In the genomic region with DNA sequence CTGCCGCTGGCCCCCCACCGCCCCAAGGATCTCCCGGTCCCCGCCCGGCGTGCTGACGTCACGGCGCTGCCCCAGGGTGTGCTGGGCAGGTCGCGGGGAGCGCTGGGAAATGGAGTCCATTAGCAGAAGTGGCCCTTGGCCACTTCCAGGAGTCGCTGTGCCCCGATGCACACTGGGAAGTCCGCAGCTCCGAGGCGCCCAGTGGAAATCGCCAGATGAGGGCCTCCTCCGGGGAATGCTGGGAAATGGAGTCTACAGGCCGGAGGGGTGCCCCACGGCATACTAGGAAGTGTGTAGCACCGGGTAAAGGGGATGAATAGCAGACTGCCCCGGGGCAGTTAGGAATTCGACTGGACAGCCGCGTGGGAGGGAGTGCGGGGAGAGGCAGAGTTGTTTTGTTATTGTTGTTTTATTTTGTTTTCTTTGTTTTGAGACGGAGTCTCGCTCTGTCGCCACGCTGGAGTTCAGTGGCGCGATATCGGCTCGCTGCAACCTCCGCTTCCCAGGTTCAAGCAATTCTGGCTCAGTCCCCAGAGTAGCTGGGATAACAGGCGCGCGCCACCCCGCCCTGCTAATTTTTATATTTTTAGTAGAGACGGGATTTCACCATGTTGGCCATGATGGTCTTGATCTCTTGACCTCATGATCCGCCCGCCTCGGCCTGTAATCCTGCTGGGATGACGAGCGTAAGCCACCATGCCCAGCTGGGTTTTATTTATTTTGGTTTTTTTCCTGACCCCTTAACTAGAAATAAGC, we compare ENCODE assay signal across 1 cellular context.
TF ChIP-seq lines count a peak whose summit lies in the region.

TSS of gene PPP1R12C (minus strand) at position 2 of the 756 bp plus-strand sequence. CDS start 94 bp downstream, outside the sequence.

TF ChIP-seq in HepG2, 621 proteins besides CTCF, POLR2A, EP300 and RAD21 (continued from another document):
- TF ChIP-seq, protein P1, sequence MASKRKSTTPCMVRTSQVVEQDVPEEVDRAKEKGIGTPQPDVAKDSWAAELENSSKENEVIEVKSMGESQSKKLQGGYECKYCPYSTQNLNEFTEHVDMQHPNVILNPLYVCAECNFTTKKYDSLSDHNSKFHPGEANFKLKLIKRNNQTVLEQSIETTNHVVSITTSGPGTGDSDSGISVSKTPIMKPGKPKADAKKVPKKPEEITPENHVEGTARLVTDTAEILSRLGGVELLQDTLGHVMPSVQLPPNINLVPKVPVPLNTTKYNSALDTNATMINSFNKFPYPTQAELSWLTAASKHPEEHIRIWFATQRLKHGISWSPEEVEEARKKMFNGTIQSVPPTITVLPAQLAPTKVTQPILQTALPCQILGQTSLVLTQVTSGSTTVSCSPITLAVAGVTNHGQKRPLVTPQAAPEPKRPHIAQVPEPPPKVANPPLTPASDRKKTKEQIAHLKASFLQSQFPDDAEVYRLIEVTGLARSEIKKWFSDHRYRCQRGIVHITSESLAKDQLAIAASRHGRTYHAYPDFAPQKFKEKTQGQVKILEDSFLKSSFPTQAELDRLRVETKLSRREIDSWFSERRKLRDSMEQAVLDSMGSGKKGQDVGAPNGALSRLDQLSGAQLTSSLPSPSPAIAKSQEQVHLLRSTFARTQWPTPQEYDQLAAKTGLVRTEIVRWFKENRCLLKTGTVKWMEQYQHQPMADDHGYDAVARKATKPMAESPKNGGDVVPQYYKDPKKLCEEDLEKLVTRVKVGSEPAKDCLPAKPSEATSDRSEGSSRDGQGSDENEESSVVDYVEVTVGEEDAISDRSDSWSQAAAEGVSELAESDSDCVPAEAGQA (IDR thresholded peaks at IDR 0.05; ENCODE audit: low read depth): peak; percentile 57; the same call in 1 of the 2 replicates
- TF ChIP-seq, protein P1 (CRISPR knock-in tag; IDR thresholded peaks at IDR 0.05; ENCODE audit: borderline replicate concordance): no peak
- peak; percentile 87 for TF ChIP-seq SUZ12 (IDR thresholded peaks at IDR 0.05; ENCODE audit: low read depth, low read length)
- peak; percentile 40; the same call in 1 of the 2 replicates for TF ChIP-seq KDM5B (CRISPR knock-in tag; IDR thresholded peaks at IDR 0.05; ENCODE audit: borderline replicate concordance)
- peak; percentile 56; the same call in 1 of the 2 replicates for TF ChIP-seq SP4 (CRISPR knock-in tag; IDR thresholded peaks at IDR 0.05)
- TF ChIP-seq ETV6 (CRISPR knock-in tag; conservative IDR thresholded peaks at IDR 0.05): no peak
- peak; percentile 65; the same call in 1 of the 2 replicates for TF ChIP-seq PHF20 (CRISPR knock-in tag; IDR thresholded peaks at IDR 0.05)
- TF ChIP-seq RARG (CRISPR knock-in tag; IDR thresholded peaks at IDR 0.05; ENCODE audit: low read depth): no peak
- TF ChIP-seq POLR2AphosphoS5 (IDR thresholded peaks at IDR 0.05; ENCODE audit: low read depth, low read length): peak; percentile 72
- TF ChIP-seq NFYB (CRISPR knock-in tag; IDR thresholded peaks at IDR 0.05): peak; percentile 78
- TF ChIP-seq PHF5A (CRISPR knock-in tag; IDR thresholded peaks at IDR 0.05; ENCODE audit: low read depth, unreplicated experiment): peak; percentile 64
- TF ChIP-seq KLF11 (CRISPR knock-in tag; IDR thresholded peaks at IDR 0.05): peak; percentile 68; the same call in 1 of the 2 replicates
- TF ChIP-seq ZNF335 (CRISPR knock-in tag; IDR thresholded peaks at IDR 0.05): peak; percentile 91
- TF ChIP-seq MIER2 (CRISPR knock-in tag; IDR thresholded peaks at IDR 0.05): no peak
- TF ChIP-seq ELF3 (CRISPR knock-in tag; IDR thresholded peaks at IDR 0.05): peak; percentile 63
- peak; percentile 88; the same call in 1 of the 2 replicates for TF ChIP-seq ZNF639 (CRISPR knock-in tag; conservative IDR thresholded peaks at IDR 0.05)
- peak; percentile 27; the same call in 1 of the 2 replicates for TF ChIP-seq ARID5B (CRISPR knock-in tag; IDR thresholded peaks at IDR 0.05)
- TF ChIP-seq KLF6 (CRISPR knock-in tag; IDR thresholded peaks at IDR 0.05): no peak
- no peak for TF ChIP-seq ZKSCAN5 (CRISPR knock-in tag; IDR thresholded peaks at IDR 0.05)
- peak; percentile 93 for TF ChIP-seq GABPB1 (CRISPR knock-in tag; IDR thresholded peaks at IDR 0.05)
- no peak for TF ChIP-seq MLLT10 (CRISPR knock-in tag; IDR thresholded peaks at IDR 0.05)
- peak; percentile 72 for TF ChIP-seq SRSF1 (optimal IDR thresholded peaks at IDR 0.05; ENCODE audit: low read depth, low read length)
- peak; percentile 37; the same call in 1 of the 2 replicates for TF ChIP-seq HDAC2 (CRISPR knock-in tag; IDR thresholded peaks at IDR 0.05)
- peak; percentile 8; the same call in 1 of the 2 replicates for TF ChIP-seq FOXO1 (CRISPR knock-in tag; IDR thresholded peaks at IDR 0.05)
- 0 out of 2 replicates have a peak, but pooled peaks have one; percentile 37 for TF ChIP-seq RFXAP (CRISPR knock-in tag; IDR thresholded peaks at IDR 0.05; ENCODE audit: borderline replicate concordance)
- peak; percentile 93 for TF ChIP-seq ZNF143 (CRISPR knock-in tag; IDR thresholded peaks at IDR 0.05)
- peak; percentile 81 for TF ChIP-seq ZNF670 (CRISPR knock-in tag; IDR thresholded peaks at IDR 0.05; ENCODE audit: borderline replicate concordance)
- TF ChIP-seq, protein P2, sequence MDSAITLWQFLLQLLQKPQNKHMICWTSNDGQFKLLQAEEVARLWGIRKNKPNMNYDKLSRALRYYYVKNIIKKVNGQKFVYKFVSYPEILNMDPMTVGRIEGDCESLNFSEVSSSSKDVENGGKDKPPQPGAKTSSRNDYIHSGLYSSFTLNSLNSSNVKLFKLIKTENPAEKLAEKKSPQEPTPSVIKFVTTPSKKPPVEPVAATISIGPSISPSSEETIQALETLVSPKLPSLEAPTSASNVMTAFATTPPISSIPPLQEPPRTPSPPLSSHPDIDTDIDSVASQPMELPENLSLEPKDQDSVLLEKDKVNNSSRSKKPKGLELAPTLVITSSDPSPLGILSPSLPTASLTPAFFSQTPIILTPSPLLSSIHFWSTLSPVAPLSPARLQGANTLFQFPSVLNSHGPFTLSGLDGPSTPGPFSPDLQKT (CRISPR knock-in tag; IDR thresholded peaks at IDR 0.05; ENCODE audit: borderline replicate concordance): peak; percentile 66; the same call in 1 of the 2 replicates
- TF ChIP-seq FOXK1 (CRISPR knock-in tag; IDR thresholded peaks at IDR 0.05; ENCODE audit: borderline replicate concordance, low read depth): peak; percentile 78; the same call in 1 of the 2 replicates
- TF ChIP-seq SOX6 (IDR thresholded peaks at IDR 0.05): no peak
- TF ChIP-seq SOX6 (CRISPR knock-in tag; IDR thresholded peaks at IDR 0.05): no peak; the same call in 1 of the 2 replicates
- TF ChIP-seq, protein P3, sequence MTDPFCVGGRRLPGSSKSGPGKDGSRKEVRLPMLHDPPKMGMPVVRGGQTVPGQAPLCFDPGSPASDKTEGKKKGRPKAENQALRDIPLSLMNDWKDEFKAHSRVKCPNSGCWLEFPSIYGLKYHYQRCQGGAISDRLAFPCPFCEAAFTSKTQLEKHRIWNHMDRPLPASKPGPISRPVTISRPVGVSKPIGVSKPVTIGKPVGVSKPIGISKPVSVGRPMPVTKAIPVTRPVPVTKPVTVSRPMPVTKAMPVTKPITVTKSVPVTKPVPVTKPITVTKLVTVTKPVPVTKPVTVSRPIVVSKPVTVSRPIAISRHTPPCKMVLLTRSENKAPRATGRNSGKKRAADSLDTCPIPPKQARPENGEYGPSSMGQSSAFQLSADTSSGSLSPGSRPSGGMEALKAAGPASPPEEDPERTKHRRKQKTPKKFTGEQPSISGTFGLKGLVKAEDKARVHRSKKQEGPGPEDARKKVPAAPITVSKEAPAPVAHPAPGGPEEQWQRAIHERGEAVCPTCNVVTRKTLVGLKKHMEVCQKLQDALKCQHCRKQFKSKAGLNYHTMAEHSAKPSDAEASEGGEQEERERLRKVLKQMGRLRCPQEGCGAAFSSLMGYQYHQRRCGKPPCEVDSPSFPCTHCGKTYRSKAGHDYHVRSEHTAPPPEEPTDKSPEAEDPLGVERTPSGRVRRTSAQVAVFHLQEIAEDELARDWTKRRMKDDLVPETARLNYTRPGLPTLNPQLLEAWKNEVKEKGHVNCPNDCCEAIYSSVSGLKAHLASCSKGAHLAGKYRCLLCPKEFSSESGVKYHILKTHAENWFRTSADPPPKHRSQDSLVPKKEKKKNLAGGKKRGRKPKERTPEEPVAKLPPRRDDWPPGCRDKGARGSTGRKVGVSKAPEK (CRISPR knock-in tag; IDR thresholded peaks at IDR 0.05; ENCODE audit: borderline replicate concordance): no peak
- TF ChIP-seq ZNF207 (IDR thresholded peaks at IDR 0.05; ENCODE audit: borderline replicate concordance): no peak
- peak; percentile 54; the same call in 1 of the 2 replicates for TF ChIP-seq DRAP1 (CRISPR knock-in tag; IDR thresholded peaks at IDR 0.05)
- TF ChIP-seq ZNF839 (CRISPR knock-in tag; IDR thresholded peaks at IDR 0.05; ENCODE audit: borderline replicate concordance): 0 out of 2 replicates have a peak, but pooled peaks have one; percentile 24
- 0 out of 2 replicates have a peak, but pooled peaks have one; percentile 44 for TF ChIP-seq KLF12 (CRISPR knock-in tag; IDR thresholded peaks at IDR 0.05; ENCODE audit: borderline replicate concordance)
- TF ChIP-seq, protein P4, sequence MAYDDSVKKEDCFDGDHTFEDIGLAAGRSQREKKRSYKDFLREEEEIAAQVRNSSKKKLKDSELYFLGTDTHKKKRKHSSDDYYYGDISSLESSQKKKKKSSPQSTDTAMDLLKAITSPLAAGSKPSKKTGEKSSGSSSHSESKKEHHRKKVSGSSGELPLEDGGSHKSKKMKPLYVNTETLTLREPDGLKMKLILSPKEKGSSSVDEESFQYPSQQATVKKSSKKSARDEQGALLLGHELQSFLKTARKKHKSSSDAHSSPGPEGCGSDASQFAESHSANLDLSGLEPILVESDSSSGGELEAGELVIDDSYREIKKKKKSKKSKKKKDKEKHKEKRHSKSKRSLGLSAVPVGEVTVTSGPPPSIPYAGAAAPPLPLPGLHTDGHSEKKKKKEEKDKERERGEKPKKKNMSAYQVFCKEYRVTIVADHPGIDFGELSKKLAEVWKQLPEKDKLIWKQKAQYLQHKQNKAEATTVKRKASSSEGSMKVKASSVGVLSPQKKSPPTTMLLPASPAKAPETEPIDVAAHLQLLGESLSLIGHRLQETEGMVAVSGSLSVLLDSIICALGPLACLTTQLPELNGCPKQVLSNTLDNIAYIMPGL (CRISPR knock-in tag; IDR thresholded peaks at IDR 0.05; ENCODE audit: borderline replicate concordance in 1 of 2, low read depth in 1 of 2): 0 out of 4 replicates have a peak, but pooled peaks of 1 of the 2 experiments have one; percentile 18
